Comparison of ENCODE assay signal across 13 cellular contexts in genomic region chr2:191582355-191582754, GRCh38.
DNase-seq lines count a peak whose midpoint lies in the region; ATAC-seq, FAIRE-seq and TF ChIP-seq lines count a peak whose summit lies in the region.
"Had no signal": no experiment of that assay in that cellular context is flagged by ENCODE, and none has a peak within 500 bp of the region (broad histone marks: within the 10 kb centered on the region; RNA-seq: fewer than 3 reads in every experiment).

No MANE protein-coding gene starts in this region.

- DNase-seq in AG08395 (ENCODE audit: low spot score) (peak; percentile 83), HTR-8/SVneo (ENCODE audit: insufficient read length, low spot score) (peak; percentile 70), mammary epithelial cell (peak; percentile 77), left colon (no peak), HuH-7.5 (ENCODE audit: low spot score) (no peak), G401 (ENCODE audit: low spot score) (no peak), D341Med (ENCODE audit: low spot score) (no peak)
- DNase-seq: activated T-cell treated with anti-CD3 and anti-CD28 coated beads, Interleukin-2, amount 50 U/mL, for 48 hours; central memory CD4-positive, alpha-beta T cell; KG1; posterior cingulate gyrus had no signal

- dilution Hi-C loops in mammary epithelial cell (cut with HindIII; ENCODE audit: low sequenced_read_pairs), result no loop called here

- H3K4me2 ChIP-seq in mammary epithelial cell (ENCODE audit: insufficient read depth, low read depth, low read length), result no peak overlapping the region
- H3K4me2 ChIP-seq: BLaER1 treated with 17β-estradiol and CSF1 and Interleukin-3, amounts not matched to agents 10 nM and 100 nM had no signal

- no TSS peak for BruUV-seq in mammary epithelial cell (replicated peaks; lab: Mats Ljungman, UMichigan)

- peaks cover 9% of the 10 kb centered on the region for H3K4me1 ChIP-seq in mammary epithelial cell (ENCODE audit: insufficient read depth, low read length)

- H3K4me3 ChIP-seq in mammary epithelial cell (replicated peaks in 1 of 3; ENCODE audit: insufficient read depth in 1 of 3, low read depth in 2 of 3, low read length in 3 of 3), result no peak overlapping the region
- H3K4me3 ChIP-seq: BLaER1 treated with 17β-estradiol and CSF1 and Interleukin-3, amounts not matched to agents 10 nM and 100 nM had no signal

- no peaks in the 10 kb centered on the region for H3K9me3 ChIP-seq in mammary epithelial cell (replicated peaks; ENCODE audit: insufficient read depth, low read length)
- H3K9me3 ChIP-seq: BLaER1 treated with 17β-estradiol and CSF1 and Interleukin-3, amounts not matched to agents 10 nM and 100 nM had no signal

- in situ Hi-C loops in mammary epithelial cell (cut with MboI; ENCODE audit: low sequenced_read_pairs in 2 of 2), result no loop called here
- in situ Hi-C loops in G401 (cut with HindIII; ENCODE audit: low sequenced_read_pairs), result no loop called here

- no peaks in the 10 kb centered on the region for H3K36me3 ChIP-seq in mammary epithelial cell (ENCODE audit: insufficient read depth, low read length)
- H3K36me3 ChIP-seq: BLaER1 treated with 17β-estradiol and CSF1 and Interleukin-3, amounts not matched to agents 10 nM and 100 nM had no signal

- H3K27me3 ChIP-seq in mammary epithelial cell (ENCODE audit: insufficient read depth, low read length), result no peaks in the 10 kb centered on the region
- H3K27me3 ChIP-seq: BLaER1 treated with 17β-estradiol and CSF1 and Interleukin-3, amounts not matched to agents 10 nM and 100 nM had no signal

- peak; percentile 95 for FAIRE-seq in HTR-8/SVneo (lab: Jason Lieb, UNC)

- CTCF ChIA-PET in mammary epithelial cell (lab: Charles Lee; ENCODE audit: low non-redundant PET), result interaction anchor here (0.6 kb wide), 1 partner anchor 74 kb away, joined by 4 read pairs; no protein-coding TSS in a partner anchor

- H3K9ac ChIP-seq in mammary epithelial cell (ENCODE audit: insufficient read depth, low read length), result no peak overlapping the region
- H3K9ac ChIP-seq: BLaER1 treated with 17β-estradiol and CSF1 and Interleukin-3, amounts not matched to agents 10 nM and 100 nM had no signal

- intact Hi-C loops in mammary epithelial cell (cut with micrococcal nuclease) (loop anchor here (1.0 to 2.0 kb wide), 2 partner anchors 11 to 96 kb away; partner anchors contain the start of gene NABP1), left colon (cut with DNase I, micrococcal nuclease) (no loop called here)

- H3K79me2 ChIP-seq in mammary epithelial cell (ENCODE audit: insufficient read depth, low read length), result no peaks in the 10 kb centered on the region

- no peak overlapping the region for H2AFZ ChIP-seq in mammary epithelial cell (ENCODE audit: low read depth, low read length)

- no peaks in the 10 kb centered on the region for H4K20me1 ChIP-seq in mammary epithelial cell (ENCODE audit: insufficient read depth, low read length)
- H4K20me1 ChIP-seq: BLaER1 treated with 17β-estradiol and CSF1 and Interleukin-3, amounts not matched to agents 10 nM and 100 nM had no signal

- peak overlapping the region; percentile 22 for H3K27ac ChIP-seq in mammary epithelial cell (ENCODE audit: insufficient read depth, low read depth, low read length)
- H3K27ac ChIP-seq: BLaER1 treated with 17β-estradiol and CSF1 and Interleukin-3, amounts not matched to agents 10 nM and 100 nM had no signal

- peak; percentile 74 for ATAC-seq in left colon
- no peak for ATAC-seq in GM19463 (IDR thresholded peaks at IDR 0.05; ENCODE audit: unreplicated experiment)

- TF ChIP-seq CTCF in mammary epithelial cell (conservative IDR thresholded peaks at IDR 0.05 in 1 of 2, IDR thresholded peaks at IDR 0.05 in 1 of 2; ENCODE audit: extremely low read depth in 1 of 2, insufficient read depth in 1 of 2, low read depth in 1 of 2, low read length in 2 of 2), result no peak

Comparison
In these comparisons a context has a peak if more than half of its experiments do, and no peak if none do; other contexts are left out.
1. DNase-seq: peak in AG08395 (single experiment), HTR-8/SVneo (single experiment) and mammary epithelial cell (single experiment); none in left colon (0 of 2), HuH-7.5 (single experiment), G401 (single experiment) and D341Med (single experiment).